29 cellular contexts compared by ENCODE assay signal in genomic region chr16:56493131-56493530, GRCh38.
"Had no signal": no experiment of that assay in that cellular context is flagged by ENCODE, and none has a peak within 500 bp of the region (broad histone marks: within the 10 kb centered on the region; RNA-seq: fewer than 3 reads in every experiment).

No MANE protein-coding gene starts in this region.

- H3K9me3 Mint-ChIP-seq: activated naive CD4-positive, alpha-beta T cell treated with anti-CD3 and anti-CD28 coated beads, Interleukin-2, amount 50 U/mL, for 72 hours; activated T-helper 2 cell treated with anti-CD3 and anti-CD28 coated beads, Interferon-gamma antibody, Interleukin-2, Interleukin-4, amounts not matched to agents 10 μg/mL and 5 μg/mL and 100 μg/mL, durations not matched to agents 14 hours and 24 hours and 36 hours; endodermal cell; naive B cell; stimulated activated memory B cell treated with anti-CD40 and anti-IgM and Interleukin-4, amounts not matched to agents 10 μg/mL and 1 μg/mL and 100 μg/mL, for 72 hours had no signal

- H3K4me1 Mint-ChIP-seq: activated CD8-positive, alpha-beta memory T cell treated with anti-CD3 and anti-CD28 coated beads, Interleukin-2, amount 10 ng/mL, durations not matched to agents 7 days and 5 days; endodermal cell had no signal

- H3K4me3 Mint-ChIP-seq: activated B cell treated with CpG ODN at 0.5 μM for 24 hours; activated CD8-positive, alpha-beta memory T cell treated with anti-CD3 and anti-CD28 coated beads, Interleukin-2, amount 10 ng/mL, durations not matched to agents 7 days and 5 days; activated CD8-positive, alpha-beta T cell treated with anti-CD3 and anti-CD28 coated beads, Interleukin-2, amount 10 ng/mL, durations not matched to agents 7 days and 5 days; endodermal cell; naive B cell; stimulated activated memory B cell treated with anti-CD40 and anti-IgM and Interleukin-4, amounts not matched to agents 10 μg/mL and 1 μg/mL and 100 μg/mL, for 72 hours had no signal

- H3K27ac ChIP-seq: ascending aorta, brain microvascular endothelial cell, esophagus muscularis mucosa, foreskin keratinocyte, left ventricle myocardium inferior, ovary, sigmoid colon, stomach, thyroid gland, upper lobe of left lung, vagina had no signal

- H3K4me1 ChIP-seq: ascending aorta, esophagus muscularis mucosa, foreskin keratinocyte, sigmoid colon, stomach, thyroid gland, upper lobe of left lung, vagina had no signal

- H3K36me3 Mint-ChIP-seq: activated CD8-positive, alpha-beta memory T cell treated with anti-CD3 and anti-CD28 coated beads, Interleukin-2, amount 10 ng/mL, durations not matched to agents 7 days and 5 days; activated naive CD4-positive, alpha-beta T cell treated with anti-CD3 and anti-CD28 coated beads, Interleukin-2, amount 50 U/mL, for 72 hours had no signal

- H3K4me2 ChIP-seq: smooth muscle cell had no signal

- H3K4me3 ChIP-seq: ascending aorta, esophagus muscularis mucosa, left ventricle myocardium inferior, ovary, sigmoid colon, smooth muscle cell, stomach, thyroid gland, upper lobe of left lung, vagina had no signal

- H3K36me3 ChIP-seq: ovary had no signal

- DNase-seq: activated B cell treated with CpG ODN at 0.5 μM for 24 hours; activated CD8-positive, alpha-beta memory T cell treated with anti-CD3 and anti-CD28 coated beads, Interleukin-2, amount 10 ng/mL, durations not matched to agents 7 days and 5 days; activated CD8-positive, alpha-beta T cell treated with anti-CD3 and anti-CD28 coated beads, Interleukin-2, amount 10 ng/mL, durations not matched to agents 7 days and 5 days; activated T-cell treated with anti-CD3 and anti-CD28 coated beads, Interleukin-2, amount 50 U/mL, for 48 hours; brain microvascular endothelial cell; caudate nucleus; endodermal cell; foreskin keratinocyte; islet precursor cell; left ventricle myocardium inferior; naive B cell; ovary; retina; sigmoid colon; stimulated activated CD4-positive, alpha-beta T cell treated with anti-CD3 and anti-CD28 coated beads, Interleukin-1b, Interleukin-23, amount 100 ng/mL, for 48 hours; stimulated activated CD4-positive, alpha-beta T cell treated with anti-CD3 and anti-CD28 coated beads, Interleukin-4, amount 100 ng/mL, for 4 hours; stimulated activated CD8-positive, alpha-beta memory T cell treated with anti-CD3 and anti-CD28 coated beads, Interleukin-4, amount 100 ng/mL, for 48 hours; stomach; T-helper 2 cell; thyroid gland; upper lobe of left lung had no signal

- H3K9me3 ChIP-seq: ascending aorta, esophagus muscularis mucosa, left ventricle myocardium inferior, ovary, sigmoid colon, stomach, thyroid gland, upper lobe of left lung, vagina had no signal

- H3K27ac Mint-ChIP-seq: activated B cell treated with CpG ODN at 0.5 μM for 24 hours; activated CD8-positive, alpha-beta memory T cell treated with anti-CD3 and anti-CD28 coated beads, Interleukin-2, amount 10 ng/mL, durations not matched to agents 7 days and 5 days; activated CD8-positive, alpha-beta T cell treated with anti-CD3 and anti-CD28 coated beads, Interleukin-2, amount 10 ng/mL, durations not matched to agents 7 days and 5 days; activated naive CD4-positive, alpha-beta T cell treated with anti-CD3 and anti-CD28 coated beads, Interleukin-2, amount 50 U/mL, for 72 hours; activated T-helper 2 cell treated with anti-CD3 and anti-CD28 coated beads, Interferon-gamma antibody, Interleukin-2, Interleukin-4, amounts not matched to agents 10 μg/mL and 5 μg/mL and 100 μg/mL, durations not matched to agents 14 hours and 24 hours and 36 hours; endodermal cell; naive B cell; progenitor cell of endocrine pancreas; stimulated activated memory B cell treated with anti-CD40 and anti-IgM and Interleukin-4, amounts not matched to agents 10 μg/mL and 1 μg/mL and 100 μg/mL, for 72 hours had no signal

- ATAC-seq: activated CD8-positive, alpha-beta memory T cell treated with anti-CD3 and anti-CD28 coated beads, Interleukin-2, amount 10 ng/mL, durations not matched to agents 7 days and 5 days; activated CD8-positive, alpha-beta T cell treated with anti-CD3 and anti-CD28 coated beads, Interleukin-2, amount 10 ng/mL, durations not matched to agents 7 days and 5 days; activated naive CD4-positive, alpha-beta T cell treated with anti-CD3 and anti-CD28 coated beads, Interleukin-2, amount 50 U/mL, for 72 hours; foreskin keratinocyte; stimulated activated memory B cell treated with anti-CD40 and anti-IgM and Interleukin-4, amounts not matched to agents 10 μg/mL and 1 μg/mL and 100 μg/mL, for 72 hours had no signal

- H3K27me3 Mint-ChIP-seq: activated B cell treated with CpG ODN at 0.5 μM for 24 hours; activated CD8-positive, alpha-beta memory T cell treated with anti-CD3 and anti-CD28 coated beads, Interleukin-2, amount 10 ng/mL, durations not matched to agents 7 days and 5 days; naive B cell; progenitor cell of endocrine pancreas; stimulated activated memory B cell treated with anti-CD40 and anti-IgM and Interleukin-4, amounts not matched to agents 10 μg/mL and 1 μg/mL and 100 μg/mL, for 72 hours had no signal

- H3K27me3 ChIP-seq: ascending aorta, brain microvascular endothelial cell, esophagus muscularis mucosa, foreskin keratinocyte, ovary, sigmoid colon, stomach, thyroid gland, upper lobe of left lung, vagina had no signal
